Comparison of ENCODE assay signal across 18 cellular contexts in genomic region chr6:152976749-152977148, GRCh38. TPM values are rescaled to one million over a fixed set of nuclear protein-coding genes. Genes with fewer than 3 reads are reported as not detected.
DNase-seq lines count a peak whose midpoint lies in the region; ATAC-seq and TF ChIP-seq lines count a peak whose summit lies in the region.
"Had no signal": no experiment of that assay in that cellular context is flagged by ENCODE, and none has a peak within 500 bp of the region (broad histone marks: within the 10 kb centered on the region; RNA-seq: fewer than 3 reads in every experiment).

No MANE protein-coding gene starts in this region.

- no peak overlapping the region for H2AK9ac ChIP-seq in IMR-90 (replicated peaks; ENCODE audit: low read depth, low read length, poor library complexity)

- peak overlapping the region; percentile 90; the same call in 1 of the 2 replicates for H4K5ac ChIP-seq in IMR-90 (ENCODE audit: low read depth, low read length)

- peak overlapping the region; percentile 72 for H3K27ac Mint-ChIP-seq in activated naive CD8-positive, alpha-beta T cell treated with anti-CD3 and anti-CD28 coated beads, Interleukin-2, amount 10 ng/mL, durations not matched to agents 7 days and 5 days
- H3K27ac Mint-ChIP-seq in activated naive CD8-positive, alpha-beta T cell treated with anti-CD3 and anti-CD28 coated beads for 36 hours: no peak overlapping the region
- no peak overlapping the region for H3K27ac Mint-ChIP-seq in neural progenitor cell
- H3K27ac Mint-ChIP-seq in CD8-positive, alpha-beta memory T cell: peak overlapping the region in 4 of 8 donors; percentile 6 to 68 (median 28)
- H3K27ac Mint-ChIP-seq: activated naive CD8-positive, alpha-beta T cell had no signal

- no peak for TF ChIP-seq CTCF in IMR-90 (conservative IDR thresholded peaks at IDR 0.05; ENCODE audit: low read depth, low read length)
- TF ChIP-seq CTCF in neural progenitor cell (IDR thresholded peaks at IDR 0.05): no peak

- no peaks in the 10 kb centered on the region for H3K27me3 Mint-ChIP-seq in activated naive CD8-positive, alpha-beta T cell treated with anti-CD3 and anti-CD28 coated beads, Interleukin-2, amount 10 ng/mL, durations not matched to agents 7 days and 5 days
- H3K27me3 Mint-ChIP-seq in activated naive CD8-positive, alpha-beta T cell treated with anti-CD3 and anti-CD28 coated beads for 36 hours: no peaks in the 10 kb centered on the region
- no peaks in the 10 kb centered on the region for H3K27me3 Mint-ChIP-seq in neural progenitor cell (ENCODE audit: insufficient read depth, low read depth)
- H3K27me3 Mint-ChIP-seq in CD8-positive, alpha-beta memory T cell: no peaks in the 10 kb centered on the region
- H3K27me3 Mint-ChIP-seq: activated naive CD8-positive, alpha-beta T cell had no signal

- intact Hi-C loops in IMR-90 (cut with micrococcal nuclease): no loop called here

- H3K27ac ChIP-seq in IMR-90 (ENCODE audit: insufficient read depth, low read length) (peak overlapping the region; percentile 15; the same call in 1 of the 2 replicates), neural progenitor cell (no peak overlapping the region)
- no peak overlapping the region for H3K27ac ChIP-seq in CD8-positive, alpha-beta memory T cell (ENCODE audit: low read depth, low read length)
- H3K27ac ChIP-seq: esophagus muscularis mucosa, hepatocyte, thyroid gland had no signal

- H3K36me3 Mint-ChIP-seq in activated naive CD8-positive, alpha-beta T cell treated with anti-CD3 and anti-CD28 coated beads, Interleukin-2, amount 10 ng/mL, durations not matched to agents 7 days and 5 days: peaks cover 54% of the 10 kb centered on the region
- peaks cover 80% of the 10 kb centered on the region for H3K36me3 Mint-ChIP-seq in activated naive CD8-positive, alpha-beta T cell treated with anti-CD3 and anti-CD28 coated beads for 36 hours
- H3K36me3 Mint-ChIP-seq in neural progenitor cell: peaks cover 69% of the 10 kb centered on the region
- H3K36me3 Mint-ChIP-seq in CD8-positive, alpha-beta memory T cell: peaks cover 13 to 38% (median 14%) of the 10 kb centered on the region in 3 donors

- no peaks in the 10 kb centered on the region for H3K9me3 Mint-ChIP-seq in activated naive CD8-positive, alpha-beta T cell treated with anti-CD3 and anti-CD28 coated beads, Interleukin-2, amount 10 ng/mL, durations not matched to agents 7 days and 5 days
- H3K9me3 Mint-ChIP-seq in activated naive CD8-positive, alpha-beta T cell treated with anti-CD3 and anti-CD28 coated beads for 36 hours: peaks cover 4% of the 10 kb centered on the region
- peaks cover 4% of the 10 kb centered on the region for H3K9me3 Mint-ChIP-seq in neural progenitor cell
- no peaks in the 10 kb centered on the region for H3K9me3 Mint-ChIP-seq in CD8-positive, alpha-beta memory T cell

- no CpG with 5 or more reads among the region's 1 CpG for WGBS in IMR-90 (ENCODE audit: extremely low coverage in 2 of 2, insufficient read length in 1 of 2), 2 experiments

- peak overlapping the region; percentile 78; the same call in 1 of the 2 replicates for H3K23ac ChIP-seq in IMR-90 (ENCODE audit: low read depth, low read length)

- no peak overlapping the region for H2AFZ ChIP-seq in IMR-90 (replicated peaks; ENCODE audit: low read length, poor library complexity)
- no peak overlapping the region for H2AFZ ChIP-seq in neural progenitor cell (replicated peaks)
- H2AFZ ChIP-seq: hepatocyte had no signal

- no peaks in the 10 kb centered on the region for H3K9me3 ChIP-seq in IMR-90 (ENCODE audit: control insufficient read depth, insufficient read depth, low read length)
- no peaks in the 10 kb centered on the region for H3K9me3 ChIP-seq in neural progenitor cell (ENCODE audit: low read depth)
- no peaks in the 10 kb centered on the region for H3K9me3 ChIP-seq in CD8-positive, alpha-beta memory T cell (ENCODE audit: low read length)
- H3K9me3 ChIP-seq: esophagus muscularis mucosa, thyroid gland had no signal

- peak overlapping the region; percentile 52; the same call in 1 of the 2 replicates for H3K4ac ChIP-seq in IMR-90 (ENCODE audit: low read depth, low read length)

- POLR2A ChIA-PET in activated naive CD8-positive, alpha-beta T cell treated with anti-CD3 and anti-CD28 coated beads, Interleukin-2, amount 10 ng/mL, durations not matched to agents 7 days and 5 days (lab: Charles Lee): interaction anchor here (1.2 kb wide), 1 partner anchor 24 kb away, joined by 3 read pairs; no protein-coding TSS in a partner anchor
- POLR2A ChIA-PET in IMR-90 (lab: Charles Lee; ENCODE audit: unreplicated experiment): no interaction called here
- POLR2A ChIA-PET in CD8-positive, alpha-beta memory T cell (lab: Charles Lee): no interaction called here

- peaks cover 0 to 7% of the 10 kb centered on the region in 2 experiments; a peak in 2 of 4 replicates for H3K79me1 ChIP-seq in IMR-90 (ENCODE audit: low read depth in 1 of 2, low read length in 2 of 2)

- in situ Hi-C loops in IMR-90 (cut with MboI; ENCODE audit: low sequenced_read_pairs): no loop called here

- H2BK15ac ChIP-seq in IMR-90 (ENCODE audit: low read depth, low read length): no peak overlapping the region

- H3K9me1 ChIP-seq in IMR-90 (ENCODE audit: insufficient read depth, low read length): peaks cover 5% of the 10 kb centered on the region; the same call in 1 of the 2 replicates

- dilution Hi-C loops in IMR-90 (cut with HindIII; ENCODE audit: low sequenced_read_pairs, unreplicated experiment): no loop called here

- H3K4me2 ChIP-seq in IMR-90 (ENCODE audit: low read depth, low read length) (peak overlapping the region; percentile 72), neural progenitor cell (peak overlapping the region; percentile 93)
- H3K4me2 ChIP-seq: hepatocyte had no signal

- no peak overlapping the region for H3K56ac ChIP-seq in IMR-90 (ENCODE audit: extremely low read depth, insufficient read depth, low read length)

- H3K4me1 Mint-ChIP-seq in activated naive CD8-positive, alpha-beta T cell treated with anti-CD3 and anti-CD28 coated beads, Interleukin-2, amount 10 ng/mL, durations not matched to agents 7 days and 5 days: peaks cover 60% of the 10 kb centered on the region
- H3K4me1 Mint-ChIP-seq in activated naive CD8-positive, alpha-beta T cell treated with anti-CD3 and anti-CD28 coated beads for 36 hours: peaks cover 39% of the 10 kb centered on the region
- peaks cover 34% of the 10 kb centered on the region for H3K4me1 Mint-ChIP-seq in neural progenitor cell
- H3K4me1 Mint-ChIP-seq in CD8-positive, alpha-beta memory T cell: peaks cover 43 to 81% (median 77%) of the 10 kb centered on the region in 3 donors

- peak overlapping the region; percentile 17 for H2BK5ac ChIP-seq in IMR-90 (ENCODE audit: low read depth, low read length, poor library complexity, severe bottlenecking)

- peaks cover 19% of the 10 kb centered on the region for H4K20me1 ChIP-seq in IMR-90 (ENCODE audit: insufficient read depth, low read length)
- peaks cover 87% of the 10 kb centered on the region for H4K20me1 ChIP-seq in neural progenitor cell (ENCODE audit: low read depth)

- H3F3A ChIP-seq in neural progenitor cell (ENCODE audit: low read depth): peaks cover 29% of the 10 kb centered on the region

- peak overlapping the region; percentile 74; the same call in 1 of the 2 replicates for H3K18ac ChIP-seq in IMR-90 (ENCODE audit: low read depth, low read length)

- H2AK5ac ChIP-seq in IMR-90 (ENCODE audit: low read depth, low read length): no peak overlapping the region

- CTCF ChIA-PET in IMR-90 (lab: Yijun Ruan, JAX): interaction anchor here (0.6 to 1.2 kb wide), 2 partner anchors 24 to 29 kb away, joined by 3 to 4 read pairs; no protein-coding TSS in a partner anchor
- CTCF ChIA-PET in CD8-positive, alpha-beta memory T cell (lab: Charles Lee): no interaction called here

- H3K27me3 ChIP-seq in IMR-90 (ENCODE audit: control insufficient read depth, insufficient read depth, low read length) (no peaks in the 10 kb centered on the region), neural progenitor cell (no peaks in the 10 kb centered on the region)
- no peaks in the 10 kb centered on the region for H3K27me3 ChIP-seq in CD8-positive, alpha-beta memory T cell (ENCODE audit: insufficient read depth, low read length, poor library complexity, severe bottlenecking)
- H3K27me3 ChIP-seq: esophagus muscularis mucosa, hepatocyte, thyroid gland had no signal

- BruUV-seq in IMR-90 (replicated peaks; lab: Mats Ljungman, UMichigan): no TSS peak

- TF ChIP-seq POLR2A in IMR-90 (IDR thresholded peaks at IDR 0.05; ENCODE audit: low read depth, low read length): no peak

- no peak overlapping the region for H3K4me3 ChIP-seq in IMR-90 (ENCODE audit: insufficient read depth, low read depth, low read length)
- H3K4me3 ChIP-seq in neural progenitor cell: peak overlapping the region; percentile 28
- H3K4me3 ChIP-seq in CD8-positive, alpha-beta memory T cell (ENCODE audit: low read length): no peak overlapping the region
- H3K4me3 ChIP-seq: esophagus muscularis mucosa, hepatocyte, thyroid gland had no signal

- H3K14ac ChIP-seq in IMR-90 (replicated peaks; ENCODE audit: low read depth, low read length): peak overlapping the region; percentile 72

- no peak overlapping the region for H4K91ac ChIP-seq in IMR-90 (ENCODE audit: insufficient read depth, low read depth, low read length)

- ATAC-seq in activated naive CD8-positive, alpha-beta T cell treated with anti-CD3 and anti-CD28 coated beads, Interleukin-2, amount 10 ng/mL, durations not matched to agents 7 days and 5 days (ENCODE audit: low read depth): no peak
- ATAC-seq in IMR-90 (ENCODE audit: low read depth) (peak; percentile 12; the same call in 1 of the 2 replicates), HG03460 (IDR thresholded peaks at IDR 0.05; ENCODE audit: unreplicated experiment) (no peak), HG02852 (IDR thresholded peaks at IDR 0.05; ENCODE audit: unreplicated experiment) (no peak)

- TF ChIP-seq RAD21 in IMR-90 (IDR thresholded peaks at IDR 0.05; ENCODE audit: low read length): no peak

- peak overlapping the region in 1 of 2 experiments; percentile 63; a peak in 1 of 4 replicates for H4K8ac ChIP-seq in IMR-90 (ENCODE audit: low read depth in 2 of 2, low read length in 2 of 2)

- H2BK120ac ChIP-seq in IMR-90 (ENCODE audit: low read depth, low read length): no peak overlapping the region

- H3K4me1 ChIP-seq in IMR-90 (ENCODE audit: control insufficient read depth, insufficient read depth, low read length) (peaks cover 5% of the 10 kb centered on the region), neural progenitor cell (peaks cover 70% of the 10 kb centered on the region)
- H3K4me1 ChIP-seq in CD8-positive, alpha-beta memory T cell (ENCODE audit: insufficient read depth, low read length): peaks cover 15% of the 10 kb centered on the region
- H3K4me1 ChIP-seq: thyroid gland had no signal

- peaks cover 100% of the 10 kb centered on the region for H3K79me2 ChIP-seq in neural progenitor cell (ENCODE audit: low read depth)

- H3K9ac ChIP-seq in IMR-90 (ENCODE audit: low read depth, low read length) (no peak overlapping the region), neural progenitor cell (no peak overlapping the region)

- DNase-seq in activated naive CD8-positive, alpha-beta T cell treated with anti-CD3 and anti-CD28 coated beads, Interleukin-2, amount 10 ng/mL, durations not matched to agents 7 days and 5 days: no peak
- no peak for DNase-seq in activated naive CD8-positive, alpha-beta T cell treated with anti-CD3 and anti-CD28 coated beads for 36 hours
- DNase-seq in IMR-90 (no peak), amniotic epithelial cell (ENCODE audit: low read depth) (peak; percentile 38), neural progenitor cell (ENCODE audit: low spot score) (peak; percentile 7)
- no peak for DNase-seq in CD8-positive, alpha-beta memory T cell
- DNase-seq: activated T-cell treated with anti-CD3 and anti-CD28 coated beads, Interleukin-2, amount 50 U/mL, for 1 hour; kidney glomerular epithelial cell; NCI-H187; NCI-H446; Right ventricle myocardium superior; stimulated activated CD4-positive, alpha-beta T cell treated with anti-CD3 and anti-CD28 coated beads, Interleukin-12 subunit alpha, Interleukin-12 subunit beta, amount 100 ng/mL, for 4 hours; thyroid gland had no signal

- peak overlapping the region; percentile 31; the same call in 1 of the 2 replicates for H2BK20ac ChIP-seq in IMR-90 (ENCODE audit: low read depth, low read length)

- H3K4me3 Mint-ChIP-seq in activated naive CD8-positive, alpha-beta T cell treated with anti-CD3 and anti-CD28 coated beads, Interleukin-2, amount 10 ng/mL, durations not matched to agents 7 days and 5 days: peak overlapping the region; percentile 50
- H3K4me3 Mint-ChIP-seq in activated naive CD8-positive, alpha-beta T cell treated with anti-CD3 and anti-CD28 coated beads for 36 hours: no peak overlapping the region
- H3K4me3 Mint-ChIP-seq in neural progenitor cell: no peak overlapping the region
- no peak overlapping the region for H3K4me3 Mint-ChIP-seq in CD8-positive, alpha-beta memory T cell
- H3K4me3 Mint-ChIP-seq: activated naive CD8-positive, alpha-beta T cell had no signal

- H3K36me3 ChIP-seq in IMR-90 (ENCODE audit: control insufficient read depth, insufficient read depth, low read length) (peaks cover 5% of the 10 kb centered on the region; the same call in 1 of the 2 replicates), neural progenitor cell (peaks cover 44% of the 10 kb centered on the region)
- H3K36me3 ChIP-seq in CD8-positive, alpha-beta memory T cell (ENCODE audit: insufficient read depth, low read length): peaks cover 20% of the 10 kb centered on the region

RNA-seq across cellular contexts. Expression of gene FBXO5, which starts 6.1 kb away (rescaled TPM):
- 10 to 100 TPM; 47.1 to 50.8 TPM for total RNA-seq in activated naive CD8-positive, alpha-beta T cell treated with anti-CD3 and anti-CD28 coated beads, Interleukin-2, amount 10 ng/mL, durations not matched to agents 7 days and 5 days
- total RNA-seq in activated naive CD8-positive, alpha-beta T cell treated with anti-CD3 and anti-CD28 coated beads for 36 hours: 10 to 100 TPM; 51.4 to 52.6 TPM
- total RNA-seq in IMR-90 (2012; rRNA removed) (16.7 and 25.3 TPM in 2 replicates), neural progenitor cell (ENCODE audit: low replicate concordance) (80.7 and 111 TPM in 2 replicates)
- 9.8 and 11.8 TPM in 2 replicates for polyA plus RNA-seq in IMR-90 (2012; rRNA removed)
- polyA plus RNA-seq in IMR-90 (2012; cell fraction: cytosol; rRNA removed): 1.2 and 2.5 TPM in 2 replicates
- polyA plus RNA-seq in IMR-90 (2012; cell fraction: nucleus; rRNA removed; ENCODE audit: low replicate concordance): 0.85 and 4.8 TPM in 2 replicates
- 10 to 100 TPM; 29.7 to 33.8 TPM for total RNA-seq in CD8-positive, alpha-beta memory T cell
- polyA plus RNA-seq in CD8-positive, alpha-beta memory T cell: 7.6 TPM

RNA-seq across cellular contexts. Expression of gene MTRF1L, which starts 25.8 kb away (rescaled TPM):
- total RNA-seq in activated naive CD8-positive, alpha-beta T cell treated with anti-CD3 and anti-CD28 coated beads, Interleukin-2, amount 10 ng/mL, durations not matched to agents 7 days and 5 days: 10 to 100 TPM; 16.5 to 17.2 TPM
- total RNA-seq in activated naive CD8-positive, alpha-beta T cell treated with anti-CD3 and anti-CD28 coated beads for 36 hours: 10 to 100 TPM; 16.8 to 18.2 TPM
- total RNA-seq in IMR-90 (2012; rRNA removed) (11.1 and 20.6 TPM in 2 replicates), neural progenitor cell (ENCODE audit: low replicate concordance) (23.1 and 29.0 TPM in 2 replicates)
- 6.9 and 8.1 TPM in 2 replicates for polyA plus RNA-seq in IMR-90 (2012; rRNA removed)
- 2.1 TPM in 2 replicates for polyA plus RNA-seq in IMR-90 (2012; cell fraction: cytosol; rRNA removed)
- 2.0 and 13.9 TPM in 2 replicates for polyA plus RNA-seq in IMR-90 (2012; cell fraction: nucleus; rRNA removed; ENCODE audit: low replicate concordance)
- 10 to 100 TPM; 15.3 to 17.4 TPM for total RNA-seq in CD8-positive, alpha-beta memory T cell
- polyA plus RNA-seq in CD8-positive, alpha-beta memory T cell: 8.2 TPM

Comparison
In these comparisons a context has a peak if more than half of its experiments do, and no peak if none do; other contexts are left out.
1. DNase-seq: peak in amniotic epithelial cell (single experiment) and neural progenitor cell (single experiment); none in activated naive CD8-positive, alpha-beta T cell treated with anti-CD3 and anti-CD28 coated beads, Interleukin-2, amount 10 ng/mL, durations not matched to agents 7 days and 5 days (single experiment), activated naive CD8-positive, alpha-beta T cell treated with anti-CD3 and anti-CD28 coated beads for 36 hours (single experiment), IMR-90 (single experiment) and CD8-positive, alpha-beta memory T cell (0 of 5).